Comparison of ENCODE assay signal across 18 cellular contexts in the genomic region with DNA sequence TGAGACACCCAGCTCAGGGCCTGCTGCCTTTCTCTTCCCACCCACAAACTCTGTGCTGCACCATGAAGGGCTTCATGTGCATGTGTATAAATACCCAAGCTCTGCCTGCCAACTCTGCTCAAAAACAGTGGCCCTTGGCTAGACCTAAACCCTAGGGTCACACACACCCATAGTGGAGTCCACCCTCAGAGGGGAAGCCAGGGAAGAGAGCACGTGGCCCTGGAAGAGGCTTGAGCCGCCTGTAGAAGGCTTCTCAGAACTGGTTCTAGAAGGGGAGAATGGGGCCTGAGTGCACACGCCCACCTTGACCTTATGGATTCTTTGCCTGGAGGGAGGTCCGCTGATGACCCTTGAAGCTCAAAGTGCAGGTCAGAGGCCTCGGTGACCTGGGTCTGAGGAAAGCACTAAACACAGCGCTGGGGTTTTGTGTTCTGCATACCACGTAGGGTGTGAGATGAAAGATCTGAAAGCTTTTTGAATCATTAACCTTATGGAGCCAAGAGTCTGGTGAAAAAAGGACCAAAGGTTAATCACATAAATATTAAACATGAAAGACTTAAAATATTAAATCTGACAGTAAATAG.
DNase-seq lines count a peak whose midpoint lies in the region; ATAC-seq and TF ChIP-seq lines count a peak whose summit lies in the region.
"Had no signal": no experiment of that assay in that cellular context is flagged by ENCODE, and none has a peak within 500 bp of the region (broad histone marks: within the 10 kb centered on the region; RNA-seq: fewer than 3 reads in every experiment).

No MANE protein-coding gene starts in this region.

- H3K36me3 ChIP-seq in BLaER1 treated with 17β-estradiol and CSF1 and Interleukin-3, amounts not matched to agents 10 nM and 100 nM = peaks cover 51 to 83% (median 71%) of the 10 kb centered on the region in 11 experiments
- H3K36me3 ChIP-seq in CD8-positive, alpha-beta T cell (ENCODE audit: insufficient read depth, low read length) = peaks cover 82% of the 10 kb centered on the region
- H3K36me3 ChIP-seq in liver (ENCODE audit: control insufficient read depth in 4 of 4, insufficient read depth in 3 of 4, low read depth in 1 of 4, low read length in 3 of 4) = peaks cover 0 to 17% (median 6%) of the 10 kb centered on the region in 4 donors
- peaks cover 0 to 3% (median 0%) of the 10 kb centered on the region in 4 donors for H3K36me3 ChIP-seq in sigmoid colon
- H3K36me3 ChIP-seq in left ventricle myocardium inferior = peaks cover 31% of the 10 kb centered on the region
- H3K36me3 ChIP-seq: breast epithelium had no signal

- peaks cover 92% of the 10 kb centered on the region for H3K36me3 Mint-ChIP-seq in CD8-positive, alpha-beta T cell
- H3K36me3 Mint-ChIP-seq in activated T-helper 1 cell treated with anti-CD3 and anti-CD28 coated beads, Interleukin-12 subunit alpha, Interleukin-12 subunit beta, Interleukin-2, Interleukin-4 antibody, amounts not matched to agents 30 ng/mL and 10 ng/mL and 1 ng/mL, durations not matched to agents 14 hours and 24 hours and 36 hours (ENCODE audit: low read depth) = peaks cover 62% of the 10 kb centered on the region

- H3K4me1 Mint-ChIP-seq in CD8-positive, alpha-beta T cell (ENCODE audit: low read depth) = peaks cover 34% of the 10 kb centered on the region
- H3K4me1 Mint-ChIP-seq in activated T-helper 1 cell treated with anti-CD3 and anti-CD28 coated beads, Interleukin-12 subunit alpha, Interleukin-12 subunit beta, Interleukin-2, Interleukin-4 antibody, amounts not matched to agents 30 ng/mL and 10 ng/mL and 1 ng/mL, durations not matched to agents 14 hours and 24 hours and 36 hours (ENCODE audit: low read depth) = peaks cover 39% of the 10 kb centered on the region

- intact Hi-C loops in CD8-positive, alpha-beta T cell (cut with DNase I, micrococcal nuclease) = loop anchor here in 1 of 2 experiments (5.0 kb wide), 1 partner anchor 151 kb away; no protein-coding TSS in a partner anchor
- intact Hi-C loops in activated T-helper 1 cell treated with anti-CD3 and anti-CD28 coated beads, Interleukin-12 subunit alpha, Interleukin-12 subunit beta, Interleukin-2, Interleukin-4 antibody, amounts not matched to agents 30 ng/mL and 10 ng/mL and 1 ng/mL, durations not matched to agents 14 hours and 24 hours and 36 hours (cut with micrococcal nuclease) = loop anchor here (5.0 kb wide), 1 partner anchor 36 kb away; no protein-coding TSS in a partner anchor
- intact Hi-C loops in sigmoid colon (cut with DNase I) = no loop called here
- intact Hi-C loops in left ventricle myocardium inferior (cut with micrococcal nuclease) = no loop called here

- H3K9me3 Mint-ChIP-seq in CD8-positive, alpha-beta T cell = no peaks in the 10 kb centered on the region
- no peaks in the 10 kb centered on the region for H3K9me3 Mint-ChIP-seq in activated T-helper 1 cell treated with anti-CD3 and anti-CD28 coated beads, Interleukin-12 subunit alpha, Interleukin-12 subunit beta, Interleukin-2, Interleukin-4 antibody, amounts not matched to agents 30 ng/mL and 10 ng/mL and 1 ng/mL, durations not matched to agents 14 hours and 24 hours and 36 hours

- peak in 1 of 7 experiments; percentile 40 for DNase-seq in CD8-positive, alpha-beta T cell
- no peak for DNase-seq in activated T-helper 1 cell treated with anti-CD3 and anti-CD28 coated beads, Interleukin-12 subunit alpha, Interleukin-12 subunit beta, Interleukin-2, Interleukin-4 antibody, amounts not matched to agents 30 ng/mL and 10 ng/mL and 1 ng/mL, durations not matched to agents 14 hours and 24 hours and 36 hours (ENCODE audit: low spot score)
- DNase-seq in NCI-H226 = no peak
- no peak for DNase-seq in sigmoid colon
- no peak for DNase-seq in left ventricle myocardium inferior
- DNase-seq: activated T-cell treated with anti-CD3 and anti-CD28 coated beads, Interleukin-2, amount 50 U/mL, for 1 hour; left lung; NCI-H1105; NK-92 treated with Interleukin-12 subunit alpha and Interleukin-12 subunit beta, amount 100 ng/mL, for 24 hours; Peyer's patch; stimulated activated CD8-positive, alpha-beta memory T cell treated with anti-CD3 and anti-CD28 coated beads, Interleukin-4, amount 100 ng/mL, for 48 hours; T1000 had no signal

- no peak for TF ChIP-seq CTCF in CD8-positive, alpha-beta T cell (IDR thresholded peaks at IDR 0.05)
- TF ChIP-seq CTCF in liver (IDR thresholded peaks at IDR 0.05; ENCODE audit: low read depth, low read length, missing input control) (no peak), sigmoid colon (IDR thresholded peaks at IDR 0.05) (no peak), left ventricle myocardium inferior (IDR thresholded peaks at IDR 0.05; ENCODE audit: borderline replicate concordance) (no peak)

- TF ChIP-seq RAD21 in liver (IDR thresholded peaks at IDR 0.05) = no peak

- TF ChIP-seq POLR2A in sigmoid colon (IDR thresholded peaks at IDR 0.05) = no peak

- H3K27me3 ChIP-seq in BLaER1 treated with 17β-estradiol and CSF1 and Interleukin-3, amounts not matched to agents 10 nM and 100 nM = no peaks in the 10 kb centered on the region
- no peaks in the 10 kb centered on the region for H3K27me3 ChIP-seq in CD8-positive, alpha-beta T cell (ENCODE audit: insufficient read depth, low read length)
- H3K27me3 ChIP-seq in liver (ENCODE audit: control insufficient read depth in 4 of 4, insufficient read depth in 4 of 4, low read length in 3 of 4) (no peaks in the 10 kb centered on the region), sigmoid colon (no peaks in the 10 kb centered on the region), left ventricle myocardium inferior (ENCODE audit: low read depth) (no peaks in the 10 kb centered on the region)
- H3K27me3 ChIP-seq: breast epithelium, left lung, Peyer's patch had no signal

- peak overlapping the region in 3 of 11 experiments; percentile 1 to 80 (median 29); a peak in 5 of 22 replicates for H3K9ac ChIP-seq in BLaER1 treated with 17β-estradiol and CSF1 and Interleukin-3, amounts not matched to agents 10 nM and 100 nM
- no peak overlapping the region for H3K9ac ChIP-seq in liver (ENCODE audit: low read depth in 1 of 2, low read length in 2 of 2)

- H3K4me3 Mint-ChIP-seq in CD8-positive, alpha-beta T cell = no peak overlapping the region
- no peak overlapping the region for H3K4me3 Mint-ChIP-seq in activated T-helper 1 cell treated with anti-CD3 and anti-CD28 coated beads, Interleukin-12 subunit alpha, Interleukin-12 subunit beta, Interleukin-2, Interleukin-4 antibody, amounts not matched to agents 30 ng/mL and 10 ng/mL and 1 ng/mL, durations not matched to agents 14 hours and 24 hours and 36 hours

- 61% methylated on average over 7 of the region's 7 CpGs for WGBS in liver
- WGBS in sigmoid colon, 2 donors = 62 to 81% methylated on average over 7 of the region's 7 CpGs

- H3K27ac ChIP-seq in BLaER1 treated with 17β-estradiol and CSF1 and Interleukin-3, amounts not matched to agents 10 nM and 100 nM = peak overlapping the region in 8 of 11 experiments; percentile 28 to 93 (median 86); a peak in 15 of 22 replicates
- H3K27ac ChIP-seq in CD8-positive, alpha-beta T cell (ENCODE audit: low read depth, low read length) = no peak overlapping the region
- H3K27ac ChIP-seq in liver (ENCODE audit: low read depth in 1 of 2, low read length in 2 of 2) (no peak overlapping the region), sigmoid colon (no peak overlapping the region), left ventricle myocardium inferior (replicated peaks) (no peak overlapping the region)
- H3K27ac ChIP-seq: breast epithelium, coronary artery, Peyer's patch had no signal

- peaks cover 17 to 33% (median 27%) of the 10 kb centered on the region in 10 experiments for H3K4me1 ChIP-seq in BLaER1 treated with 17β-estradiol and CSF1 and Interleukin-3, amounts not matched to agents 10 nM and 100 nM
- H3K4me1 ChIP-seq in CD8-positive, alpha-beta T cell (ENCODE audit: insufficient read depth, low read length) = peaks cover 28% of the 10 kb centered on the region
- H3K4me1 ChIP-seq in liver (ENCODE audit: control insufficient read depth in 4 of 4, insufficient read depth in 4 of 4, low read length in 3 of 4) = peaks cover 0 to 13% (median 3%) of the 10 kb centered on the region in 4 donors
- H3K4me1 ChIP-seq in sigmoid colon = peaks cover 0 to 11% (median 8%) of the 10 kb centered on the region in 4 donors
- peaks cover 4% of the 10 kb centered on the region for H3K4me1 ChIP-seq in left ventricle myocardium inferior
- H3K4me1 ChIP-seq: breast epithelium had no signal

- H3K4me3 ChIP-seq in BLaER1 treated with 17β-estradiol and CSF1 and Interleukin-3, amounts not matched to agents 10 nM and 100 nM = no peak overlapping the region
- H3K4me3 ChIP-seq in CD8-positive, alpha-beta T cell (ENCODE audit: low read depth, low read length) = no peak overlapping the region
- no peak overlapping the region for H3K4me3 ChIP-seq in liver (ENCODE audit: low read depth in 1 of 3, low read length in 3 of 3)
- H3K4me3 ChIP-seq in sigmoid colon = no peak overlapping the region
- H3K4me3 ChIP-seq in left ventricle myocardium inferior = no peak overlapping the region
- H3K4me3 ChIP-seq: breast epithelium, coronary artery, left lung, Peyer's patch had no signal

- POLR2A ChIA-PET in CD8-positive, alpha-beta T cell (lab: Charles Lee) = interaction anchor here (0.9 to 1.1 kb wide), 4 partner anchors 11 to 132 kb away, joined by 3 read pairs; no protein-coding TSS in a partner anchor

- CTCF ChIA-PET in CD8-positive, alpha-beta T cell (lab: Charles Lee) = interaction anchor here (0.7 to 5.6 kb wide), 11 partner anchors 9 to 553 kb away, joined by 3 to 65 read pairs (median 6); partner anchors contain the start of gene CYFIP2

- no peak overlapping the region; a peak in 1 of 22 replicates for H3K4me2 ChIP-seq in BLaER1 treated with 17β-estradiol and CSF1 and Interleukin-3, amounts not matched to agents 10 nM and 100 nM

- peak overlapping the region; percentile 95 for H3K27ac Mint-ChIP-seq in CD8-positive, alpha-beta T cell
- H3K27ac Mint-ChIP-seq in activated T-helper 1 cell treated with anti-CD3 and anti-CD28 coated beads, Interleukin-12 subunit alpha, Interleukin-12 subunit beta, Interleukin-2, Interleukin-4 antibody, amounts not matched to agents 30 ng/mL and 10 ng/mL and 1 ng/mL, durations not matched to agents 14 hours and 24 hours and 36 hours = peak overlapping the region; percentile 43

- TF ChIP-seq EP300 in sigmoid colon (IDR thresholded peaks at IDR 0.05) = no peak

- H4K20me1 ChIP-seq in BLaER1 treated with 17β-estradiol and CSF1 and Interleukin-3, amounts not matched to agents 10 nM and 100 nM = no peaks in the 10 kb centered on the region; a peak in 1 of 22 replicates

- peaks cover 0 to 6% (median 0%) of the 10 kb centered on the region in 11 experiments; a peak in 2 of 22 replicates for H3K9me3 ChIP-seq in BLaER1 treated with 17β-estradiol and CSF1 and Interleukin-3, amounts not matched to agents 10 nM and 100 nM (replicated peaks in 1 of 11)
- no peaks in the 10 kb centered on the region for H3K9me3 ChIP-seq in CD8-positive, alpha-beta T cell (ENCODE audit: low read length)
- H3K9me3 ChIP-seq in liver (ENCODE audit: control insufficient read depth in 4 of 4, low read length in 3 of 4) (no peaks in the 10 kb centered on the region), sigmoid colon (no peaks in the 10 kb centered on the region), left ventricle myocardium inferior (replicated peaks) (no peaks in the 10 kb centered on the region)
- H3K9me3 ChIP-seq: breast epithelium, left lung, Peyer's patch had no signal

- no peaks in the 10 kb centered on the region for H3K27me3 Mint-ChIP-seq in CD8-positive, alpha-beta T cell (ENCODE audit: low read depth)
- H3K27me3 Mint-ChIP-seq in activated T-helper 1 cell treated with anti-CD3 and anti-CD28 coated beads, Interleukin-12 subunit alpha, Interleukin-12 subunit beta, Interleukin-2, Interleukin-4 antibody, amounts not matched to agents 30 ng/mL and 10 ng/mL and 1 ng/mL, durations not matched to agents 14 hours and 24 hours and 36 hours (ENCODE audit: insufficient read depth) = no peaks in the 10 kb centered on the region

- ATAC-seq in CD8-positive, alpha-beta T cell = no peak
- no peak for ATAC-seq in GM18867 (IDR thresholded peaks at IDR 0.05; ENCODE audit: unreplicated experiment)
- ATAC-seq: HCT116, left lung had no signal

Comparison
In these comparisons a context has a peak if more than half of its experiments do, and no peak if none do; other contexts are left out.
1. H3K27ac ChIP-seq: peak in BLaER1 treated with 17β-estradiol and CSF1 and Interleukin-3, amounts not matched to agents 10 nM and 100 nM (8 of 11); none in CD8-positive, alpha-beta T cell (single experiment), liver (0 of 2), sigmoid colon (0 of 4) and left ventricle myocardium inferior (single experiment).